In genomic region chr2:43190305-43191052, GRCh38 we compare ENCODE assay signal across 1 cellular context.
TF ChIP-seq lines count a peak whose summit lies in the region.

No MANE protein-coding gene starts in this region.

TF ChIP-seq in H1, 55 proteins besides CTCF, POLR2A, EP300 and RAD21:
- TF ChIP-seq EZH2 (IDR thresholded peaks at IDR 0.05; ENCODE audit: low read depth, low read length, severe bottlenecking), result no peak
- TF ChIP-seq TCF12 (IDR thresholded peaks at IDR 0.05; ENCODE audit: low read depth, low read length), result no peak
- TF ChIP-seq MAX (IDR thresholded peaks at IDR 0.05), result no peak
- TF ChIP-seq KDM5A (IDR thresholded peaks at IDR 0.05; ENCODE audit: low read length), result no peak
- TF ChIP-seq SIRT6 (IDR thresholded peaks at IDR 0.05; ENCODE audit: low read length), result no peak
- TF ChIP-seq SRF (IDR thresholded peaks at IDR 0.05; ENCODE audit: low read depth, low read length), result no peak
- TF ChIP-seq TAF7 (optimal IDR thresholded peaks at IDR 0.05; ENCODE audit: borderline replicate concordance, low read depth, low read length), result no peak
- no peak for TF ChIP-seq MAFK (IDR thresholded peaks at IDR 0.05; ENCODE audit: low read depth, low read length)
- TF ChIP-seq CHD7 (IDR thresholded peaks at IDR 0.05; ENCODE audit: insufficient replicate concordance, low read length), result no peak
- no peak for TF ChIP-seq CREB1 (IDR thresholded peaks at IDR 0.05)
- no peak for TF ChIP-seq GTF2F1 (IDR thresholded peaks at IDR 0.05; ENCODE audit: borderline replicate concordance, low read depth, low read length)
- TF ChIP-seq BACH1 (IDR thresholded peaks at IDR 0.05; ENCODE audit: low read length), result no peak
- no peak for TF ChIP-seq PHF8 (conservative IDR thresholded peaks at IDR 0.05; ENCODE audit: low read depth, low read length)
